Comparison of ENCODE assay signal across 14 cellular contexts in the genomic region with DNA sequence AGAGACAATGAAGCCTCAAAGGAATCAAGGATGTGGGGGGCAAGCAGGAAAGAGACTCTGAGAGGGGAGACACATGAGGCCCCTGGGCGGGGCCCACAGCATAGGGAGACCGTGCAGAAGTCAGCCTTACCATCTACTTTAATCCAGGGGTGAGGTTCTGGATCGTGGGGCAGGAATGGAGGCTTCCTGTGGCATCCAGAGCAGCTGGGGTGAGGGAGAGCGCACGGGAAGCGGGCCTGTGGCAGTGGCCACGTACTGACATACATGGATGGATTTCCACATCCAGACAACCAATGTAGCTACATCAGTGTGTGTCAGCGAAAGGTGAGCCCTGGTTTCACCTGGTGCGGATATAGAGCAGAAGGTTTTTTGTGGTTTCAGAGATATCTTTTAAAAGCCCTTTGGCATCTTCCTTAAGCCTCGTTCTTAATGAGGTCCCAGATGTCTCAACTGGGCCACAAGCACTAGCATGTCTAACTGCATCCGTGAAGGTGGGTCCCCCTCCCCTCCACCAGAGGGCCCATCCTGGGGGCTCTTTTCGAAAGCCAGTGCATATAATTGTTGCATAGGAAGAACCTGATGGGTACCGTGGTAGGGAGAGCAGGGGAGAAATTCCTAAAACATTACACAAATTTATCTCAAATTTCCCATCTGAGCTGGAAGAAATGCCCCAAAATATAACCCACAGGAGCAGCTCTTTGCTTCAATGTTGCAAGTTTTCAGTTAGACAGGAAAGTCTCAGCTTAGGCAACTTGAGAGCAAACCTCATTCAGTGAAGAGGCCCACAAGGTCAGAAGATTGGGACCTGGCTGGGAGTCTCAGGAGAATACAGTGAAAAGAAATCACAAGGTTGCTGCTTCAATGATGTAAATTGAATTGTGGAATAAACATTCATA.
A peak's percentile ranks its signal among the peaks of the same experiment; 100 is the strongest.
DNase-seq lines count a peak whose midpoint lies in the region; ATAC-seq and TF ChIP-seq lines count a peak whose summit lies in the region.
"Had no signal": no experiment of that assay in that cellular context is flagged by ENCODE, and none has a peak within 500 bp of the region (broad histone marks: within the 10 kb centered on the region; RNA-seq: fewer than 3 reads in every experiment).

No MANE protein-coding gene starts in this region.

- 76 to 83% methylated on average over 13 of the region's 13 CpGs for WGBS in body of pancreas, 2 donors

- TF ChIP-seq POLR2A in body of pancreas (IDR thresholded peaks at IDR 0.05) = no peak

- H3K27ac ChIP-seq in OCI-LY1 (ENCODE audit: low read depth, low read length, poor library complexity, severe bottlenecking) (peak overlapping the region; percentile 60), body of pancreas (no peak overlapping the region)
- H3K27ac ChIP-seq: PC-9, prostate gland had no signal

- H2AFZ ChIP-seq in OCI-LY1 (ENCODE audit: low read length) = no peak overlapping the region
- H2AFZ ChIP-seq: PC-9 had no signal

- TF ChIP-seq CTCF in GM06990 (IDR thresholded peaks at IDR 0.05; ENCODE audit: insufficient read depth, low read length, poor library complexity, severe bottlenecking) (peak; percentile 14), OCI-LY1 (IDR thresholded peaks at IDR 0.05; ENCODE audit: low read length) (no peak), omental fat pad (IDR thresholded peaks at IDR 0.05) (no peak), body of pancreas (IDR thresholded peaks at IDR 0.05) (no peak)

- H3K4me3 ChIP-seq in GM06990 (replicated peaks; ENCODE audit: low read depth, low read length) (no peak overlapping the region), OCI-LY1 (ENCODE audit: low read depth, low read length, poor library complexity, severe bottlenecking) (no peak overlapping the region), body of pancreas (no peak overlapping the region)
- H3K4me3 ChIP-seq: lung, PC-9, prostate gland had no signal

- H3K4me1 ChIP-seq in OCI-LY1 (ENCODE audit: insufficient read depth, low read length, severe bottlenecking) (peaks cover 21% of the 10 kb centered on the region), body of pancreas (no peaks in the 10 kb centered on the region)
- H3K4me1 ChIP-seq: prostate gland had no signal

- H3K9me2 ChIP-seq in OCI-LY1 (ENCODE audit: low read depth, low read length) = no peaks in the 10 kb centered on the region

- intact Hi-C loops in body of pancreas (cut with DNase I) = no loop called here

- peak; percentile 39 for ATAC-seq in GM19395 (IDR thresholded peaks at IDR 0.05; ENCODE audit: unreplicated experiment)
- peak; percentile 51 for ATAC-seq in HG02759 (IDR thresholded peaks at IDR 0.05; ENCODE audit: unreplicated experiment)
- ATAC-seq in omental fat pad (ENCODE audit: low FRiP score) = no peak
- ATAC-seq in body of pancreas = no peak
- ATAC-seq: stimulated activated naive CD8-positive, alpha-beta T cell treated with anti-CD3 and anti-CD28 coated beads, Interleukin-15, amount 100 ng/mL, for 72 hours had no signal

- no peaks in the 10 kb centered on the region for H3F3A ChIP-seq in OCI-LY1 (ENCODE audit: insufficient read depth, low read length)

- no peak overlapping the region for H3K9ac ChIP-seq in OCI-LY1 (ENCODE audit: low read length)

- no peaks in the 10 kb centered on the region for H3K79me2 ChIP-seq in OCI-LY1 (ENCODE audit: insufficient read depth, low read length)

- H3K27me3 ChIP-seq in GM06990 (replicated peaks; ENCODE audit: control insufficient read depth, insufficient read depth, low read length) (no peaks in the 10 kb centered on the region), OCI-LY1 (ENCODE audit: insufficient read depth, low read length) (no peaks in the 10 kb centered on the region), body of pancreas (no peaks in the 10 kb centered on the region)

- H3K9me3 ChIP-seq in OCI-LY1 (ENCODE audit: low read length) (no peaks in the 10 kb centered on the region), body of pancreas (no peaks in the 10 kb centered on the region)
- H3K9me3 ChIP-seq: prostate gland had no signal

- no peaks in the 10 kb centered on the region for H4K20me1 ChIP-seq in OCI-LY1 (ENCODE audit: insufficient read depth, low read length)

- H3K36me3 ChIP-seq in GM06990 (ENCODE audit: control insufficient read depth, insufficient read depth, low read length) = no peaks in the 10 kb centered on the region
- H3K36me3 ChIP-seq in OCI-LY1 (ENCODE audit: insufficient read depth, low read length) = no peaks in the 10 kb centered on the region
- no peaks in the 10 kb centered on the region for H3K36me3 ChIP-seq in body of pancreas (replicated peaks in 1 of 2; ENCODE audit: insufficient read depth in 1 of 2, low read depth in 2 of 2)
- H3K36me3 ChIP-seq: prostate gland had no signal

- H3K4me2 ChIP-seq in OCI-LY1 (ENCODE audit: low read length) = peak overlapping the region; percentile 35

- DNase-seq in GM06990 (ENCODE audit: extremely low read depth, insufficient read length) (peak; percentile 18), omental fat pad (ENCODE audit: low spot score) (no peak), NOMO-1 treated with dmso at 0.1 percent for 144 hours (lab: John Stamatoyannopoulos, UW; ENCODE audit: unreplicated experiment) (no peak), body of pancreas (no peak)
- no peak for DNase-seq in activated naive CD4-positive, alpha-beta T cell treated with Interleukin-2 at 50 U/mL for 16 hours
- DNase-seq: NCI-H1694 treated with DMSO at 0.1 percent for 48 hours; PC-9; stimulated activated naive CD8-positive, alpha-beta T cell treated with anti-CD3 and anti-CD28 coated beads, Interleukin-15, amount 100 ng/mL, for 72 hours; T1000 had no signal

Comparison
In these comparisons a context has a peak if more than half of its experiments do, and no peak if none do; other contexts are left out.
1. ATAC-seq: peak in GM19395 (single experiment) and HG02759 (single experiment); none in omental fat pad (single experiment) and body of pancreas (single experiment).